In genomic region chr4:44760142-44760898, GRCh38 we compare ENCODE assay signal across 8 cellular contexts. TPM values are rescaled to one million over a fixed set of nuclear protein-coding genes. Genes with fewer than 3 reads are reported as not detected.
DNase-seq lines count a peak whose midpoint lies in the region; ATAC-seq and TF ChIP-seq lines count a peak whose summit lies in the region.

No MANE protein-coding gene starts in this region.

- H3K4me3 Mint-ChIP-seq in activated naive CD8-positive, alpha-beta T cell treated with anti-CD3 and anti-CD28 coated beads for 36 hours: no peak overlapping the region
- H3K4me3 Mint-ChIP-seq in activated naive CD8-positive, alpha-beta T cell treated with anti-CD3 and anti-CD28 coated beads, Interleukin-2, amount 50 U/mL, for 24 hours: no peak overlapping the region
- no peak overlapping the region for H3K4me3 Mint-ChIP-seq in activated B cell treated with CpG ODN at 0.5 μM for 24 hours
- no peak overlapping the region for H3K4me3 Mint-ChIP-seq in stimulated activated memory B cell treated with anti-CD40 and anti-IgM and Interleukin-4, amounts not matched to agents 10 μg/mL and 1 μg/mL and 100 μg/mL, for 72 hours

- POLR2A ChIA-PET in activated B cell treated with CpG ODN at 0.5 μM for 24 hours (lab: Charles Lee): no interaction called here

- intact Hi-C loops in activated B cell treated with CpG ODN at 0.5 μM for 24 hours (cut with micrococcal nuclease): loop anchor here (5.0 kb wide), 1 partner anchor 1512 kb away; no protein-coding TSS in a partner anchor
- intact Hi-C loops in left cardiac atrium (cut with DNase I): loop anchor here in 1 of 2 donors (5.0 to 10.0 kb wide), 2 partner anchors 164 to 1512 kb away; no protein-coding TSS in a partner anchor

- H3K36me3 Mint-ChIP-seq in activated naive CD8-positive, alpha-beta T cell treated with anti-CD3 and anti-CD28 coated beads for 36 hours: no peaks in the 10 kb centered on the region
- no peaks in the 10 kb centered on the region for H3K36me3 Mint-ChIP-seq in activated naive CD8-positive, alpha-beta T cell treated with anti-CD3 and anti-CD28 coated beads, Interleukin-2, amount 50 U/mL, for 24 hours (ENCODE audit: low read depth)
- no peaks in the 10 kb centered on the region for H3K36me3 Mint-ChIP-seq in activated B cell treated with CpG ODN at 0.5 μM for 24 hours (ENCODE audit: low read depth)
- no peaks in the 10 kb centered on the region for H3K36me3 Mint-ChIP-seq in stimulated activated memory B cell treated with anti-CD40 and anti-IgM and Interleukin-4, amounts not matched to agents 10 μg/mL and 1 μg/mL and 100 μg/mL, for 72 hours

- no peak for ATAC-seq in activated naive CD8-positive, alpha-beta T cell treated with anti-CD3 and anti-CD28 coated beads, Interleukin-2, amount 50 U/mL, for 24 hours
- ATAC-seq in HG02571 (IDR thresholded peaks at IDR 0.05; ENCODE audit: unreplicated experiment) (peak; percentile 63), activated B cell treated with CpG ODN at 0.5 μM for 24 hours (ENCODE audit: low read depth) (peak; percentile 28), left cardiac atrium (peak; percentile 50 to 73)
- ATAC-seq in stimulated activated memory B cell treated with anti-CD40 and anti-IgM and Interleukin-4, amounts not matched to agents 10 μg/mL and 1 μg/mL and 100 μg/mL, for 72 hours: peak; percentile 45

- peaks cover 29% of the 10 kb centered on the region for H3K27me3 Mint-ChIP-seq in activated naive CD8-positive, alpha-beta T cell treated with anti-CD3 and anti-CD28 coated beads for 36 hours
- H3K27me3 Mint-ChIP-seq in activated naive CD8-positive, alpha-beta T cell treated with anti-CD3 and anti-CD28 coated beads, Interleukin-2, amount 50 U/mL, for 24 hours: peaks cover 2% of the 10 kb centered on the region
- H3K27me3 Mint-ChIP-seq in activated B cell treated with CpG ODN at 0.5 μM for 24 hours: peaks cover 19% of the 10 kb centered on the region
- peaks cover 26% of the 10 kb centered on the region for H3K27me3 Mint-ChIP-seq in stimulated activated memory B cell treated with anti-CD40 and anti-IgM and Interleukin-4, amounts not matched to agents 10 μg/mL and 1 μg/mL and 100 μg/mL, for 72 hours

- CTCF ChIA-PET in activated B cell treated with CpG ODN at 0.5 μM for 24 hours (lab: Charles Lee): interaction anchor here (0.9 to 1.6 kb wide), 4 partner anchors 10 to 44 kb away, joined by 3 to 4 read pairs (median 3); no protein-coding TSS in a partner anchor

- H3K4me1 Mint-ChIP-seq in activated naive CD8-positive, alpha-beta T cell treated with anti-CD3 and anti-CD28 coated beads for 36 hours: no peaks in the 10 kb centered on the region
- no peaks in the 10 kb centered on the region for H3K4me1 Mint-ChIP-seq in activated naive CD8-positive, alpha-beta T cell treated with anti-CD3 and anti-CD28 coated beads, Interleukin-2, amount 50 U/mL, for 24 hours
- H3K4me1 Mint-ChIP-seq in activated B cell treated with CpG ODN at 0.5 μM for 24 hours: no peaks in the 10 kb centered on the region
- H3K4me1 Mint-ChIP-seq in stimulated activated memory B cell treated with anti-CD40 and anti-IgM and Interleukin-4, amounts not matched to agents 10 μg/mL and 1 μg/mL and 100 μg/mL, for 72 hours: no peaks in the 10 kb centered on the region

- DNase-seq in activated naive CD8-positive, alpha-beta T cell treated with anti-CD3 and anti-CD28 coated beads for 36 hours: peak; percentile 3
- no peak for DNase-seq in activated naive CD8-positive, alpha-beta T cell treated with anti-CD3 and anti-CD28 coated beads, Interleukin-2, amount 50 U/mL, for 24 hours
- DNase-seq in NCI-H1417 (lab: John Stamatoyannopoulos, UW) (peak in 2 of 3 experiments; percentile 36 to 77), activated B cell treated with CpG ODN at 0.5 μM for 24 hours (no peak), left cardiac atrium (no peak), T-helper 9 cell (no peak)

- peak; percentile 30 for TF ChIP-seq CTCF in activated B cell treated with CpG ODN at 0.5 μM for 24 hours (IDR thresholded peaks at IDR 0.05)

- no peaks in the 10 kb centered on the region for H3K9me3 Mint-ChIP-seq in activated naive CD8-positive, alpha-beta T cell treated with anti-CD3 and anti-CD28 coated beads for 36 hours
- H3K9me3 Mint-ChIP-seq in activated naive CD8-positive, alpha-beta T cell treated with anti-CD3 and anti-CD28 coated beads, Interleukin-2, amount 50 U/mL, for 24 hours: no peaks in the 10 kb centered on the region
- H3K9me3 Mint-ChIP-seq in activated B cell treated with CpG ODN at 0.5 μM for 24 hours: no peaks in the 10 kb centered on the region
- no peaks in the 10 kb centered on the region for H3K9me3 Mint-ChIP-seq in stimulated activated memory B cell treated with anti-CD40 and anti-IgM and Interleukin-4, amounts not matched to agents 10 μg/mL and 1 μg/mL and 100 μg/mL, for 72 hours

- H3K27ac Mint-ChIP-seq in activated naive CD8-positive, alpha-beta T cell treated with anti-CD3 and anti-CD28 coated beads for 36 hours: no peak overlapping the region
- no peak overlapping the region for H3K27ac Mint-ChIP-seq in activated naive CD8-positive, alpha-beta T cell treated with anti-CD3 and anti-CD28 coated beads, Interleukin-2, amount 50 U/mL, for 24 hours
- H3K27ac Mint-ChIP-seq in activated B cell treated with CpG ODN at 0.5 μM for 24 hours: no peak overlapping the region
- H3K27ac Mint-ChIP-seq in stimulated activated memory B cell treated with anti-CD40 and anti-IgM and Interleukin-4, amounts not matched to agents 10 μg/mL and 1 μg/mL and 100 μg/mL, for 72 hours: no peak overlapping the region

RNA-seq across cellular contexts. Expression of gene GNPDA2, which starts 34.0 kb away (rescaled TPM):
- total RNA-seq in activated naive CD8-positive, alpha-beta T cell treated with anti-CD3 and anti-CD28 coated beads for 36 hours: 10 to 100 TPM; 19.0 to 21.2 TPM
- total RNA-seq in activated B cell treated with CpG ODN at 0.5 μM for 24 hours (17.5 and 17.6 TPM in 2 replicates), left cardiac atrium (10 to 100 TPM; 11.4 to 17.5 TPM)

Comparison
In these comparisons a context has a peak if more than half of its experiments do, and no peak if none do; other contexts are left out.
1. DNase-seq: peak in activated naive CD8-positive, alpha-beta T cell treated with anti-CD3 and anti-CD28 coated beads for 36 hours (single experiment) and NCI-H1417 (2 of 3); none in activated naive CD8-positive, alpha-beta T cell treated with anti-CD3 and anti-CD28 coated beads, Interleukin-2, amount 50 U/mL, for 24 hours (single experiment), activated B cell treated with CpG ODN at 0.5 μM for 24 hours (single experiment), left cardiac atrium (single experiment) and T-helper 9 cell (single experiment).